29 cellular contexts compared by ENCODE assay signal in the genomic region with DNA sequence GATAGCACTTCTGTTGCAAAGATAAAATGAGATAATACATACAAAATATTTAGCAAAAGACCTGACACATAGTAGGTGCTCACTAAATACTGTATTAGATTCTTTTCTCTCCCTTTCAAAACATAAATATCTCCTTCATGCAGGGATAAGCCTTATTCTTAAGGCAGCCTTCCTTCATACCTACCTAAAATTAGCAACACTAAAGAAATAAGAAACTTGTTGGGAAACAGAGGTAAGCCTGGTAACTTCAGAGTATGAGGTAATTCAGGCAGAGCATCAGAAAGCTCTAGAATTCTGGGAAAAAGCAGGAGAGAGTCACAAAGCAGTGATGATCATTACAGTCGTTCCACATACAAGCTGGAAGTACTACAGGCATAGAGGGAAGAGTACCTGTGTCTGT.
"Had no signal": no experiment of that assay in that cellular context is flagged by ENCODE, and none has a peak within 500 bp of the region (broad histone marks: within the 10 kb centered on the region; RNA-seq: fewer than 3 reads in every experiment).

No MANE protein-coding gene starts in this region.

- H2AFZ ChIP-seq: parathyroid adenoma had no signal

- H3K4me3 Mint-ChIP-seq: activated T-cell treated with anti-CD3 and anti-CD28 coated beads, Interleukin-2, amount 50 U/mL, for 72 hours; memory B cell; naive thymus-derived CD8-positive, alpha-beta T cell; neural crest cell had no signal

- DNase-seq: activated CD4-positive, alpha-beta T cell treated with anti-CD3 and anti-CD28 coated beads for 4 hours; activated CD4-positive, alpha-beta T cell treated with anti-CD3 and anti-CD28 coated beads, Interleukin-2, amount 50 U/mL, for 4 hours; activated naive CD4-positive, alpha-beta T cell; activated T-cell treated with anti-CD3 and anti-CD28 coated beads for 4 hours; activated T-cell treated with anti-CD3 and anti-CD28 coated beads, Interleukin-2, amount 50 U/mL, for 72 hours; cerebellar nuclear complex; dorsolateral prefrontal cortex; effector memory CD4-positive, alpha-beta T cell; erythroblast; gastrocnemius medialis; glutamatergic neuron; hippocampal formation; kidney; left colon; naive thymus-derived CD8-positive, alpha-beta T cell; nucleus accumbens; psoas muscle; spleen; stimulated activated naive CD4-positive, alpha-beta T cell; tibial artery; upper lobe of right lung had no signal

- H3K36me3 ChIP-seq: cardiac muscle cell, gastrocnemius medialis, right atrium auricular region had no signal

- H3K9me3 Mint-ChIP-seq: activated naive CD4-positive, alpha-beta T cell treated with anti-CD3 and anti-CD28 coated beads, Interleukin-2, amount 50 U/mL, for 72 hours; activated T-cell treated with anti-CD3 and anti-CD28 coated beads, Interleukin-2, amount 50 U/mL, for 72 hours; memory B cell; naive thymus-derived CD8-positive, alpha-beta T cell; neural crest cell had no signal

- H3K27me3 Mint-ChIP-seq: memory B cell; naive thymus-derived CD8-positive, alpha-beta T cell had no signal

- H3K9ac ChIP-seq: parathyroid adenoma had no signal

- H3K4me1 ChIP-seq: right atrium auricular region, spleen, tibial artery, upper lobe of right lung had no signal

- H3K4me3 ChIP-seq: cardiac muscle cell, coronary artery, dorsolateral prefrontal cortex, gastrocnemius medialis, psoas muscle, right atrium auricular region, spleen, suprapubic skin, tibial artery, upper lobe of right lung had no signal

- H3K27ac ChIP-seq: cardiac muscle cell, coronary artery, dorsolateral prefrontal cortex, parathyroid adenoma, psoas muscle, right atrium auricular region, spleen, suprapubic skin, tibial artery, upper lobe of right lung had no signal

- H3K27me3 ChIP-seq: cardiac muscle cell, dorsolateral prefrontal cortex, gastrocnemius medialis, right atrium auricular region, spleen, suprapubic skin, tibial artery, upper lobe of right lung had no signal

- ATAC-seq: activated naive CD4-positive, alpha-beta T cell treated with anti-CD3 and anti-CD28 coated beads, Interleukin-2, amount 50 U/mL, for 72 hours; activated T-cell treated with anti-CD3 and anti-CD28 coated beads, Interleukin-2, amount 50 U/mL, for 72 hours; left colon; naive thymus-derived CD8-positive, alpha-beta T cell; upper lobe of right lung had no signal

- H3K9me3 ChIP-seq: gastrocnemius medialis, psoas muscle, right atrium auricular region, spleen, suprapubic skin, tibial artery, upper lobe of right lung had no signal

- H3K27ac Mint-ChIP-seq: activated naive CD4-positive, alpha-beta T cell treated with anti-CD3 and anti-CD28 coated beads, Interleukin-2, amount 50 U/mL, for 72 hours; activated T-cell treated with anti-CD3 and anti-CD28 coated beads, Interleukin-2, amount 50 U/mL, for 72 hours; memory B cell; naive thymus-derived CD8-positive, alpha-beta T cell had no signal
